ENCODE assay signal across 12 cellular contexts in genomic region chr17:30519707-30520106, GRCh38. TPM values are rescaled to one million over a fixed set of nuclear protein-coding genes. Genes with fewer than 3 reads are reported as not detected.
DNase-seq lines count a peak whose midpoint lies in the region; ATAC-seq and TF ChIP-seq lines count a peak whose summit lies in the region.
"Had no signal": no experiment of that assay in that cellular context is flagged by ENCODE, and none has a peak within 500 bp of the region (broad histone marks: within the 10 kb centered on the region; RNA-seq: fewer than 3 reads in every experiment).

No MANE protein-coding gene starts in this region.

- no peaks in the 10 kb centered on the region for H3K9me2 ChIP-seq in Karpas-422 (replicated peaks; ENCODE audit: insufficient read depth, low read length)

- 51% methylated on average over 3 of the region's 3 CpGs for WGBS in right cardiac atrium

- intact Hi-C loops in right cardiac atrium (cut with DNase I): loop anchor here in 1 of 4 donors (10.0 kb wide), 1 partner anchor 55 kb away; no protein-coding TSS in a partner anchor

- no peak overlapping the region for H3K4me2 ChIP-seq in Karpas-422 (ENCODE audit: low read depth, low read length, poor library complexity, severe bottlenecking)

- H3K27me3 ChIP-seq in right cardiac atrium (ENCODE audit: control insufficient read depth, insufficient read depth): no peaks in the 10 kb centered on the region
- no peaks in the 10 kb centered on the region for H3K27me3 ChIP-seq in thoracic aorta (replicated peaks; ENCODE audit: insufficient read depth)
- H3K27me3 ChIP-seq in Karpas-422 (ENCODE audit: low read length): no peaks in the 10 kb centered on the region

- no peak for TF ChIP-seq CTCF in thoracic aorta (IDR thresholded peaks at IDR 0.05)

- H3K27ac ChIP-seq in right cardiac atrium (ENCODE audit: low read length) (no peak overlapping the region), thoracic aorta (peak overlapping the region; percentile 36 to 72), Karpas-422 (ENCODE audit: low read length) (no peak overlapping the region)
- H3K27ac ChIP-seq: 22Rv1, psoas muscle had no signal

- ATAC-seq in right cardiac atrium: peak; percentile 56 to 71
- ATAC-seq in thoracic aorta (ENCODE audit: insufficient number of reproducible peaks, low FRiP score, low read depth): peak; percentile 90
- ATAC-seq: psoas muscle had no signal

- H3K9me3 ChIP-seq in right cardiac atrium (ENCODE audit: control insufficient read depth, low read length): no peaks in the 10 kb centered on the region
- no peaks in the 10 kb centered on the region for H3K9me3 ChIP-seq in thoracic aorta
- no peaks in the 10 kb centered on the region for H3K9me3 ChIP-seq in Karpas-422 (ENCODE audit: low read length)
- H3K9me3 ChIP-seq: psoas muscle had no signal

- H4K20me1 ChIP-seq in Karpas-422 (ENCODE audit: insufficient read depth, low read depth, low read length): no peaks in the 10 kb centered on the region

- H3K4me1 ChIP-seq in right cardiac atrium (ENCODE audit: control insufficient read depth, insufficient read depth, low read length) (no peaks in the 10 kb centered on the region), thoracic aorta (ENCODE audit: control insufficient read depth in 1 of 2, low read depth in 2 of 2) (peaks cover 3 to 25% of the 10 kb centered on the region in 2 donors), Karpas-422 (ENCODE audit: low read length) (no peaks in the 10 kb centered on the region)

- DNase-seq in DMS53 (lab: John Stamatoyannopoulos, UW): peak; percentile 4
- no peak for DNase-seq in DMS53 treated with DMSO at 0.1 percent for 48 hours (lab: John Stamatoyannopoulos, UW; ENCODE audit: unreplicated experiment)
- DNase-seq in astrocyte of the hippocampus (ENCODE audit: low read depth, low spot score): peak; percentile 86
- DNase-seq in right cardiac atrium: no peak
- DNase-seq in thoracic aorta (ENCODE audit: low spot score): no peak
- no peak for DNase-seq in stimulated activated CD4-positive, alpha-beta T cell treated with anti-CD3 and anti-CD28 coated beads, Interleukin-2, amount 100 ng/mL, for 24 hours
- DNase-seq in ecto neural progenitor cell (ENCODE audit: low spot score): no peak
- no peak for DNase-seq in Karpas-422
- DNase-seq: activated CD8-positive, alpha-beta memory T cell treated with anti-CD3 and anti-CD28 coated beads, Interleukin-2, amount 50 U/mL, for 48 hours; OCI-M1; psoas muscle had no signal

- H3K9ac ChIP-seq in Karpas-422 (ENCODE audit: low read length): no peak overlapping the region

- H2AFZ ChIP-seq in Karpas-422 (ENCODE audit: low read length): no peak overlapping the region

- H3K4me3 ChIP-seq in right cardiac atrium (ENCODE audit: low read length) (no peak overlapping the region), thoracic aorta (peak overlapping the region; percentile 38), Karpas-422 (ENCODE audit: low read length) (no peak overlapping the region)
- H3K4me3 ChIP-seq: psoas muscle had no signal

- H3K36me3 ChIP-seq in thoracic aorta (peaks cover 11% of the 10 kb centered on the region), Karpas-422 (ENCODE audit: insufficient read depth, low read length) (peaks cover 20% of the 10 kb centered on the region; the same call in 1 of the 2 replicates)

- peaks cover 3% of the 10 kb centered on the region; the same call in 1 of the 2 replicates for H3K79me2 ChIP-seq in Karpas-422 (ENCODE audit: low read length)

RNA-seq across cellular contexts. Expression of gene GOSR1, which starts 42.5 kb away (rescaled TPM):
- total RNA-seq in right cardiac atrium: 10 to 100 TPM; 33.5 to 38.9 (median 36.0) TPM
- 12.9 TPM for polyA plus RNA-seq in right cardiac atrium
- 10 to 100 TPM; 29.6 to 54.9 TPM for total RNA-seq in thoracic aorta
- 18.6 and 31.5 TPM in 2 replicates for total RNA-seq in Karpas-422 (2014; rRNA removed; shearing (Covaris generic); ENCODE audit: low replicate concordance)

Comparison
In these comparisons a context has a peak if more than half of its experiments do, and no peak if none do; other contexts are left out.
1. DNase-seq: peak in DMS53 (single experiment) and astrocyte of the hippocampus (single experiment); none in DMS53 treated with DMSO at 0.1 percent for 48 hours (single experiment), right cardiac atrium (0 of 3), thoracic aorta (single experiment), stimulated activated CD4-positive, alpha-beta T cell treated with anti-CD3 and anti-CD28 coated beads, Interleukin-2, amount 100 ng/mL, for 24 hours (0 of 2), ecto neural progenitor cell (single experiment) and Karpas-422 (single experiment).
2. H3K27ac ChIP-seq: peak in thoracic aorta (2 of 2); none in right cardiac atrium (single experiment) and Karpas-422 (single experiment).